ENCODE assay signal across 11 cellular contexts in the genomic region with DNA sequence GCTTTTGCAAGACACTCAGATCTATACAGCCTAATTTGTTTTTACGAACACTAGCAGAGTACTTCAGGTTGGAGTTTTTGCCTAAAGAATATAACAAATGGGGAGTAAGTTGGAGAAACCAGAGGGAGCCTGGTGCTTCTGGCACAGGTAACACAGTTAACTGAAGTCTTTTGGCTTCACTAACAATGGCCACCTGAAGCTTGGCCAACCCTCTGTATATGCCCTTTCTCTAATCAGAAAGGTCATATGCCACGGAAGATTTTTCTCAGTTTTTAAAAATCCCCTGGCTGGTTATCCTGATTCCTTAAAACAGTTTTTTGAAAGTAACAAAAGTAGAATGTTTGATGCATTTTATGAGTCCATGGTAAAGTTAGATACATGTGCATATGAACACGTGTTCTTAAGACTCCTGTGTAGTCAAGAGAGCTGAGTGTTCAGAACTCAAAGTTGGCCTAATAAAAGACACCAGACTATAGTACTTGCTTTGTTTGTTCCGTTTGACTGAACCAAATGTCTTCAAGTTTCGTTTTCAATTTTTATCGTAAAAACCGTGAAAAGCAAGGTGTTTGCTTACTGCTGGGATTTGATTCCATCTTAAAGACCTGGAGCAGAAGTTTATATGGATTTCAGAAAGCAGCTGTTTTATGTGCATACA.
DNase-seq lines count a peak whose midpoint lies in the region; ATAC-seq, FAIRE-seq and TF ChIP-seq lines count a peak whose summit lies in the region.
"Had no signal": no experiment of that assay in that cellular context is flagged by ENCODE, and none has a peak within 500 bp of the region (broad histone marks: within the 10 kb centered on the region; RNA-seq: fewer than 3 reads in every experiment).

No MANE protein-coding gene starts in this region.

- H3K27ac ChIP-seq in astrocyte (ENCODE audit: low read depth, low read length) = no peak overlapping the region
- H3K27ac ChIP-seq in small intestine (ENCODE audit: low read depth in 1 of 2, low read length in 1 of 2) = no peak overlapping the region
- H3K27ac ChIP-seq: upper lobe of left lung had no signal

- FAIRE-seq in astrocyte (lab: Jason Lieb, UNC) = peak; percentile 54
- no peak for FAIRE-seq in small intestine (lab: Jason Lieb, UNC)

- peaks cover 24% of the 10 kb centered on the region for H3K4me1 Mint-ChIP-seq in activated CD8-positive, alpha-beta memory T cell treated with anti-CD3 and anti-CD28 coated beads, Interleukin-2, amount 10 ng/mL, durations not matched to agents 7 days and 5 days
- peaks cover 16% of the 10 kb centered on the region for H3K4me1 Mint-ChIP-seq in astrocyte (ENCODE audit: low read depth, unreplicated experiment)

- H3K36me3 Mint-ChIP-seq in activated CD8-positive, alpha-beta memory T cell treated with anti-CD3 and anti-CD28 coated beads, Interleukin-2, amount 10 ng/mL, durations not matched to agents 7 days and 5 days = peaks cover 1% of the 10 kb centered on the region
- H3K36me3 Mint-ChIP-seq in astrocyte (ENCODE audit: low read depth, unreplicated experiment) = no peaks in the 10 kb centered on the region

- 36 to 66% (median 48%) methylated on average over 7 of the region's 7 CpGs for WGBS in small intestine, 3 donors

- CTCF ChIA-PET in activated CD8-positive, alpha-beta memory T cell treated with anti-CD3 and anti-CD28 coated beads, Interleukin-2, amount 10 ng/mL, durations not matched to agents 7 days and 5 days (lab: Charles Lee) = interaction anchor here (0.7 to 1.2 kb wide), 3 partner anchors 21 to 217 kb away, joined by 3 to 5 read pairs (median 3); a partner anchor contains a TSS

- no peaks in the 10 kb centered on the region for H3K27me3 ChIP-seq in astrocyte (ENCODE audit: insufficient read depth, low read length)
- no peaks in the 10 kb centered on the region for H3K27me3 ChIP-seq in small intestine (ENCODE audit: control insufficient read depth in 2 of 2, insufficient read depth in 2 of 2, low read length in 2 of 2)
- H3K27me3 ChIP-seq: upper lobe of left lung had no signal

- no peak for TF ChIP-seq CTCF in astrocyte (IDR thresholded peaks at IDR 0.05; ENCODE audit: insufficient read depth, low read depth, low read length)

- H3K4me3 ChIP-seq in astrocyte (ENCODE audit: insufficient read depth, low read depth, low read length) (no peak overlapping the region), small intestine (ENCODE audit: low read depth in 1 of 2, low read length in 2 of 2) (no peak overlapping the region)

- ATAC-seq in activated CD8-positive, alpha-beta memory T cell treated with anti-CD3 and anti-CD28 coated beads, Interleukin-2, amount 10 ng/mL, durations not matched to agents 7 days and 5 days = peak; percentile 66
- peak; percentile 63 for ATAC-seq in HG03342 (IDR thresholded peaks at IDR 0.05; ENCODE audit: unreplicated experiment)
- no peak for ATAC-seq in GM21515 (IDR thresholded peaks at IDR 0.05; ENCODE audit: unreplicated experiment)
- ATAC-seq in HG03457 (IDR thresholded peaks at IDR 0.05; ENCODE audit: unreplicated experiment) = no peak

- H3K36me3 ChIP-seq in astrocyte (ENCODE audit: insufficient read depth, low read length) (no peaks in the 10 kb centered on the region), small intestine (ENCODE audit: control insufficient read depth in 2 of 2, insufficient read depth in 2 of 2, low read length in 2 of 2) (no peaks in the 10 kb centered on the region)
- H3K36me3 ChIP-seq: upper lobe of left lung had no signal

- no peak overlapping the region for H2AFZ ChIP-seq in astrocyte (ENCODE audit: low read depth, low read length)

- H3K4me1 ChIP-seq in astrocyte (ENCODE audit: insufficient read depth, low read length) (peaks cover 4% of the 10 kb centered on the region), small intestine (ENCODE audit: control insufficient read depth in 2 of 2, insufficient read depth in 1 of 2, low read depth in 1 of 2, low read length in 1 of 2) (peaks cover 0 to 2% of the 10 kb centered on the region in 2 donors)

- H3K9me3 Mint-ChIP-seq in activated CD8-positive, alpha-beta memory T cell treated with anti-CD3 and anti-CD28 coated beads, Interleukin-2, amount 10 ng/mL, durations not matched to agents 7 days and 5 days (ENCODE audit: low read depth) = no peaks in the 10 kb centered on the region
- H3K9me3 Mint-ChIP-seq in astrocyte (ENCODE audit: unreplicated experiment) = no peaks in the 10 kb centered on the region

- peaks cover 38% of the 10 kb centered on the region for H3K27me3 Mint-ChIP-seq in activated CD8-positive, alpha-beta memory T cell treated with anti-CD3 and anti-CD28 coated beads, Interleukin-2, amount 10 ng/mL, durations not matched to agents 7 days and 5 days
- no peaks in the 10 kb centered on the region for H3K27me3 Mint-ChIP-seq in astrocyte (ENCODE audit: low read depth, unreplicated experiment)

- H3K9ac ChIP-seq in astrocyte (ENCODE audit: low read length) = no peak overlapping the region

- H4K20me1 ChIP-seq in astrocyte (ENCODE audit: insufficient read depth, low read length) = no peaks in the 10 kb centered on the region

- H3K9me3 ChIP-seq in astrocyte (ENCODE audit: insufficient read depth, low read depth, low read length) = no peaks in the 10 kb centered on the region
- H3K9me3 ChIP-seq in small intestine (ENCODE audit: control insufficient read depth, low read depth) = no peaks in the 10 kb centered on the region
- H3K9me3 ChIP-seq: upper lobe of left lung had no signal

- H3K4me2 ChIP-seq in astrocyte (ENCODE audit: low read length) = peak overlapping the region; percentile 58

- DNase-seq in activated CD8-positive, alpha-beta memory T cell treated with anti-CD3 and anti-CD28 coated beads, Interleukin-2, amount 10 ng/mL, durations not matched to agents 7 days and 5 days = no peak
- no peak for DNase-seq in activated CD8-positive, alpha-beta memory T cell treated with anti-CD3 and anti-CD28 coated beads, Interleukin-2, amount 50 U/mL, for 4 hours
- no peak for DNase-seq in astrocyte (ENCODE audit: low read depth)
- DNase-seq in small intestine = peak; percentile 37
- no peak for DNase-seq in NCI-H146 treated with DMSO at 0.1 percent for 48 hours (lab: John Stamatoyannopoulos, UW; ENCODE audit: unreplicated experiment)
- DNase-seq: activated naive CD4-positive, alpha-beta T cell treated with anti-CD3 and anti-CD28 coated beads, Interleukin-2, amount 50 U/mL, for 16 hours; head of caudate nucleus; upper lobe of left lung had no signal

- H3K4me3 Mint-ChIP-seq in activated CD8-positive, alpha-beta memory T cell treated with anti-CD3 and anti-CD28 coated beads, Interleukin-2, amount 10 ng/mL, durations not matched to agents 7 days and 5 days = peak overlapping the region; percentile 62
- no peak overlapping the region for H3K4me3 Mint-ChIP-seq in astrocyte (ENCODE audit: unreplicated experiment)

- peak overlapping the region; percentile 68 for H3K27ac Mint-ChIP-seq in activated CD8-positive, alpha-beta memory T cell treated with anti-CD3 and anti-CD28 coated beads, Interleukin-2, amount 10 ng/mL, durations not matched to agents 7 days and 5 days
- H3K27ac Mint-ChIP-seq in astrocyte (ENCODE audit: unreplicated experiment) = no peak overlapping the region

- no peaks in the 10 kb centered on the region for H3K79me2 ChIP-seq in astrocyte (ENCODE audit: insufficient read depth, low read length)

Comparison
In these comparisons a context has a peak if more than half of its experiments do, and no peak if none do; other contexts are left out.
1. ATAC-seq: peak in activated CD8-positive, alpha-beta memory T cell treated with anti-CD3 and anti-CD28 coated beads, Interleukin-2, amount 10 ng/mL, durations not matched to agents 7 days and 5 days (single experiment) and HG03342 (single experiment); none in GM21515 (single experiment) and HG03457 (single experiment).